ENCODE assay signal across 21 cellular contexts in the genomic region with DNA sequence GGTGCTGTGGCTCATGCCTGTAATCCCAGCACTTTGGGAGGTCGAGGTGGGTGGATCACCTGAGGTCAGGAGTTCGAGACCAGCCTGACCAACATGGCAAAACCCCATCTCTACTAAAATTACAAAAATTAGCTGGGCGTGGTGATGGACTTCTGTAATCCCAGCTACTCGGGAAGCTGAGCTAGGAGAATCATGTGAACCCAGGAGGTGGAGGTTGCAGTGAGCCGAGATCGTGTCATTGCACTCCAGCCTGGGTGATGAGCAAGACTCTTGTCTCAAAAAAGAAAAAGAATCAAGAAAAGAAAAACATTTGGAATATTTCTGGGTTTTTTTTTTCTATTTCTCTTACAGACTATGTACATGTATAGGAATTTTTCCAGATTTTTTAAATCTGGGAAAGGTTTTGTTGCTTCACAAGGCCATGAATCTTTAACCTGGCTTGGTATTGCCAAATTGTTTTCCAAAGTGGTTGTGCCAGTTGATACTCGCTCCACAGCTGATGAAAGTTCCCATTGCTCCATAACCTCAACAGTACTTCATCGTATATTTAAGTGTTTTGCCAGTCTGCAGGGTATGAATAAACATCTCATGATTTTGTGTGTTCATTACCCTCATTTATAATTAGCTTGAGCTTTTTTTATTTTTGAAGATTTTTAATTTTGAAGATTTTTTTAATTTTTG. TPM values are rescaled to one million over a fixed set of nuclear protein-coding genes. Genes with fewer than 3 reads are reported as not detected.
DNase-seq lines count a peak whose midpoint lies in the region; ATAC-seq, FAIRE-seq and TF ChIP-seq lines count a peak whose summit lies in the region.
"Had no signal": no experiment of that assay in that cellular context is flagged by ENCODE, and none has a peak within 500 bp of the region (broad histone marks: within the 10 kb centered on the region; RNA-seq: fewer than 3 reads in every experiment).

No MANE protein-coding gene starts in this region.

- DNase-seq in HepG2 (ENCODE audit: low spot score) (no peak), lung (ENCODE audit: low spot score) (no peak), NCI-H128 (lab: John Stamatoyannopoulos, UW; ENCODE audit: unreplicated experiment) (no peak), NOMO-1 treated with dmso at 0.1 percent for 144 hours (lab: John Stamatoyannopoulos, UW; ENCODE audit: unreplicated experiment) (no peak)
- DNase-seq: Caco-2, KBM-7, NCI-H1092 treated with DMSO at 0.1 percent for 48 hours, NCI-H1694 treated with DMSO at 0.1 percent for 48 hours, NCI-H446 treated with DMSO at 0.1 percent for 48 hours, NCI-H82, SHP77 had no signal

- ATAC-seq in HepG2, result no peak
- ATAC-seq in lung (ENCODE audit: insufficient read depth, low FRiP score), result peak; percentile 41
- no peak for ATAC-seq in GM19397 (IDR thresholded peaks at IDR 0.05; ENCODE audit: unreplicated experiment)
- no peak for ATAC-seq in GM18498 (IDR thresholded peaks at IDR 0.05; ENCODE audit: unreplicated experiment)
- ATAC-seq: GM12878, Panc1 had no signal

- TF ChIP-seq CTCF in liver (IDR thresholded peaks at IDR 0.05; ENCODE audit: low read depth, low read length, missing input control), result no peak
- TF ChIP-seq CTCF in HepG2 (CRISPR knock-in tag; IDR thresholded peaks at IDR 0.05), result no peak
- no peak for TF ChIP-seq CTCF in lung (IDR thresholded peaks at IDR 0.05; ENCODE audit: control extremely low read depth, extremely low read depth)

- H3K4me2 ChIP-seq in HepG2 (ENCODE audit: low read depth, low read length), result no peak overlapping the region

- H3K4me1 ChIP-seq in liver (ENCODE audit: control insufficient read depth in 4 of 4, insufficient read depth in 4 of 4, low read length in 3 of 4), result peaks cover 0 to 14% (median 2%) of the 10 kb centered on the region in 4 donors
- no peaks in the 10 kb centered on the region for H3K4me1 ChIP-seq in HepG2 (ENCODE audit: insufficient read depth, low read length)
- peaks cover 0 to 2% of the 10 kb centered on the region in 2 donors for H3K4me1 ChIP-seq in lung (ENCODE audit: control insufficient read depth in 2 of 2, insufficient read depth in 2 of 2, low read length in 2 of 2)
- H3K4me1 ChIP-seq: Caco-2 had no signal

- H3K9me3 ChIP-seq in liver (ENCODE audit: control insufficient read depth in 4 of 4, low read length in 3 of 4) (no peaks in the 10 kb centered on the region), HepG2 (ENCODE audit: low read length) (no peaks in the 10 kb centered on the region), lung (ENCODE audit: control insufficient read depth in 2 of 2, insufficient read depth in 1 of 2, low read length in 1 of 2) (no peaks in the 10 kb centered on the region)
- H3K9me3 ChIP-seq: Caco-2 had no signal

- POLR2A ChIA-PET in HepG2 (lab: Yijun Ruan, JAX), result no interaction called here

- 43% methylated on average over 8 of the region's 8 CpGs for WGBS in liver
- WGBS in HepG2 (ENCODE audit: low lambda C conversion rate), result 49% methylated on average over 8 of the region's 8 CpGs
- 68 to 79% methylated on average over 8 of the region's 8 CpGs for WGBS in lung, 2 donors

- peak in 1 of 2 donors; percentile 5 for TF ChIP-seq RAD21 in liver (IDR thresholded peaks at IDR 0.05)
- no peak for TF ChIP-seq RAD21 in HepG2 (CRISPR knock-in tag; IDR thresholded peaks at IDR 0.05)

- in situ Hi-C loops in HepG2 (cut with HindIII; ENCODE audit: extremely low pct_ligation_motif_present, low pct_unique_long_range_greater_than_20kb), result no loop called here

- CTCF ChIA-PET in HepG2 (lab: Yijun Ruan, JAX; ENCODE audit: low intra/inter-chr PET ratio, low total read pairs), result no interaction called here

- H3K9ac ChIP-seq in liver (ENCODE audit: low read depth in 1 of 2, low read length in 2 of 2) (no peak overlapping the region), HepG2 (ENCODE audit: insufficient read depth, low read depth, low read length) (no peak overlapping the region)

- no peak overlapping the region for H2AFZ ChIP-seq in HepG2 (ENCODE audit: low read length)

- no peaks in the 10 kb centered on the region for H3K79me2 ChIP-seq in HepG2 (ENCODE audit: insufficient read depth, low read length)

- H3K36me3 ChIP-seq in liver (ENCODE audit: control insufficient read depth in 4 of 4, insufficient read depth in 3 of 4, low read depth in 1 of 4, low read length in 3 of 4) (no peaks in the 10 kb centered on the region), HepG2 (replicated peaks in 1 of 2; ENCODE audit: control insufficient read depth in 1 of 2, insufficient read depth in 2 of 2, low read length in 2 of 2) (no peaks in the 10 kb centered on the region), lung (ENCODE audit: control insufficient read depth in 2 of 2, insufficient read depth in 2 of 2, low read length in 2 of 2) (no peaks in the 10 kb centered on the region)

- intact Hi-C loops in HepG2 (cut with micrococcal nuclease; ENCODE audit: unreplicated experiment), result no loop called here

- TF ChIP-seq POLR2A in HepG2 (IDR thresholded peaks at IDR 0.05; ENCODE audit: insufficient read depth in 1 of 2, low read depth in 2 of 2, low read length in 2 of 2), result no peak

- no peak for FAIRE-seq in HepG2 (lab: Jason Lieb, UNC)
- FAIRE-seq in colon (lab: Jason Lieb, UNC), result peak; percentile 10
- FAIRE-seq: A204.1, GM12878, GM19239, H1 had no signal

- TF ChIP-seq EP300 in HepG2 (IDR thresholded peaks at IDR 0.05; ENCODE audit: low read depth in 2 of 2, low read length in 2 of 2), result no peak
- no peak for TF ChIP-seq EP300 in HepG2 (CRISPR knock-in tag; IDR thresholded peaks at IDR 0.05; ENCODE audit: borderline replicate concordance)

- peak overlapping the region; percentile 46 to 61 for H3K27ac ChIP-seq in liver (ENCODE audit: low read depth in 1 of 2, low read length in 2 of 2)
- H3K27ac ChIP-seq in HepG2 (ENCODE audit: extremely low read length, insufficient read depth, low read length), result no peak overlapping the region
- no peak overlapping the region for H3K27ac ChIP-seq in lung (ENCODE audit: low read depth in 1 of 2, low read length in 1 of 2)
- H3K27ac ChIP-seq: HL-60 had no signal

- no peaks in the 10 kb centered on the region for H4K20me1 ChIP-seq in HepG2 (ENCODE audit: insufficient read depth, low read length)

- H3K27me3 ChIP-seq in liver (ENCODE audit: control insufficient read depth in 4 of 4, insufficient read depth in 4 of 4, low read length in 3 of 4), result no peaks in the 10 kb centered on the region
- no peaks in the 10 kb centered on the region for H3K27me3 ChIP-seq in HepG2 (ENCODE audit: control insufficient read depth in 1 of 2, insufficient read depth in 2 of 2, low read length in 2 of 2)
- no peaks in the 10 kb centered on the region for H3K27me3 ChIP-seq in lung (ENCODE audit: control insufficient read depth, insufficient read depth)

- BruUV-seq in HepG2 (replicated peaks; lab: Mats Ljungman, UMichigan), result no TSS peak

- H3K4me3 ChIP-seq in liver (ENCODE audit: low read depth in 1 of 3, low read length in 3 of 3) (no peak overlapping the region), HepG2 (replicated peaks in 1 of 3; ENCODE audit: insufficient read depth in 1 of 3, low read depth in 2 of 3, low read length in 3 of 3) (no peak overlapping the region), lung (no peak overlapping the region)
- H3K4me3 ChIP-seq: GM12878 had no signal

TF ChIP-seq in liver, 16 proteins besides CTCF, POLR2A, EP300 and RAD21 (continues in another document):
- no peak for TF ChIP-seq GABPA (IDR thresholded peaks at IDR 0.05 in 1 of 2, conservative IDR thresholded peaks at IDR 0.05 in 1 of 2)
- TF ChIP-seq YY1 (IDR thresholded peaks at IDR 0.05), result peak; percentile 47

TF ChIP-seq in HepG2, 621 proteins besides CTCF, POLR2A, EP300 and RAD21:
- TF ChIP-seq KAT8 (CRISPR knock-in tag; IDR thresholded peaks at IDR 0.05), result no peak
- TF ChIP-seq, protein P1, sequence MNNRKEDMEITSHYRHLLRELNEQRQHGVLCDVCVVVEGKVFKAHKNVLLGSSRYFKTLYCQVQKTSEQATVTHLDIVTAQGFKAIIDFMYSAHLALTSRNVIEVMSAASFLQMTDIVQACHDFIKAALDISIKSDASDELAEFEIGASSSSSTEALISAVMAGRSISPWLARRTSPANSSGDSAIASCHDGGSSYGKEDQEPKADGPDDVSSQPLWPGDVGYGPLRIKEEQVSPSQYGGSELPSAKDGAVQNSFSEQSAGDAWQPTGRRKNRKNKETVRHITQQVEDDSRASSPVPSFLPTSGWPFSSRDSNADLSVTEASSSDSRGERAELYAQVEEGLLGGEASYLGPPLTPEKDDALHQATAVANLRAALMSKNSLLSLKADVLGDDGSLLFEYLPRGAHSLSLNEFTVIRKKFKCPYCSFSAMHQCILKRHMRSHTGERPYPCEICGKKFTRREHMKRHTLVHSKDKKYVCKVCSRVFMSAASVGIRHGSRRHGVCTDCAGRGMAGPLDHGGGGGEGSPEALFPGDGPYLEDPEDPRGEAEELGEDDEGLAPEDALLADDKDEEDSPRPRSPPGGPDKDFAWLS (CRISPR knock-in tag; IDR thresholded peaks at IDR 0.05; ENCODE audit: borderline replicate concordance), result no peak
- TF ChIP-seq SMAD1 (CRISPR knock-in tag; IDR thresholded peaks at IDR 0.05; ENCODE audit: borderline replicate concordance, low read depth), result no peak
TF ChIP-seq in HepG2: peak in this region for 0.

RNA-seq across cellular contexts. Expression of a gene that starts 33.5 kb away (rescaled TPM):
- 10 to 100 TPM in 1 of 2 donors, 1 to 10 TPM in 1; 3.8 to 18.3 TPM for total RNA-seq in liver
- 1 to 10 TPM; 2.3 to 4.4 TPM for polyA plus RNA-seq in liver
- total RNA-seq in HepG2 (2016; rRNA removed; fragmentation: Illumina TruSeq; extraction: Trizol), result 1.2 and 2.2 TPM in 2 replicates
- 1.1 TPM in 2 replicates for total RNA-seq in HepG2 (2016; cell fraction: cytosol; rRNA removed; fragmentation: Illumina TruSeq; extraction: Trizol; ENCODE audit: low read depth)
- total RNA-seq in HepG2 (2016; cell fraction: insoluble cytoplasmic fraction; rRNA removed; fragmentation: Illumina TruSeq; extraction: Trizol), result 2.3 and 3.0 TPM in 2 replicates
- 1.4 TPM in 2 replicates for total RNA-seq in HepG2 (2016; cell fraction: membrane; rRNA removed; fragmentation: Illumina TruSeq; extraction: Trizol)
- 2.8 and 3.1 TPM in 2 replicates for total RNA-seq in HepG2 (2016; cell fraction: nucleus; rRNA removed; fragmentation: Illumina TruSeq; extraction: Trizol)
- 1.9 and 2.4 TPM in 2 replicates for polyA plus RNA-seq in HepG2 (2011; rRNA removed)
- polyA plus RNA-seq in HepG2 (2011; cell fraction: cytosol; rRNA removed), result 0.67 and 0.81 TPM in 2 replicates
- polyA plus RNA-seq in HepG2 (2011; cell fraction: nucleus; rRNA removed), result 9.2 and 10.0 TPM in 2 replicates
- 1.4 and 1.6 TPM in 2 replicates for polyA plus RNA-seq in HepG2 (2012)
- 0.18 and 0.36 TPM in 2 replicates for polyA plus RNA-seq in HepG2 (2016; cell fraction: cytosol; fragmentation: Illumina TruSeq; extraction: Trizol; ENCODE audit: low read depth)
- polyA plus RNA-seq in HepG2 (2016; cell fraction: insoluble cytoplasmic fraction; fragmentation: Illumina TruSeq; extraction: Trizol; ENCODE audit: low read depth), result 0.72 and 0.83 TPM in 2 replicates
- 0.69 and 0.73 TPM in 2 replicates for polyA plus RNA-seq in HepG2 (2016; cell fraction: membrane; fragmentation: Illumina TruSeq; extraction: Trizol; ENCODE audit: low read depth)
- 3.2 and 4.7 TPM in 2 replicates for polyA plus RNA-seq in HepG2 (2016; cell fraction: nucleus; fragmentation: Illumina TruSeq; extraction: Trizol; ENCODE audit: insufficient read depth, low read depth)
- polyA minus RNA-seq in HepG2 (2011; rRNA and poly(A)+ RNA removed; ENCODE audit: low replicate concordance), result 2.2 and 14.0 TPM in 2 replicates
- polyA minus RNA-seq in HepG2 (2011; cell fraction: cytosol; rRNA and poly(A)+ RNA removed), result 1.5 and 7.3 TPM in 2 replicates
- 9.5 and 10.7 TPM in 2 replicates for polyA minus RNA-seq in HepG2 (2011; cell fraction: nucleus; rRNA and poly(A)+ RNA removed)
- 10 to 100 TPM; 22.3 to 58.6 TPM for total RNA-seq in lung
- polyA plus RNA-seq in lung, result 1 to 10 TPM; 3.1 to 4.8 TPM

Comparison
In these comparisons a context has a peak if more than half of its experiments do, and no peak if none do; other contexts are left out.
1. H3K27ac ChIP-seq: peak in liver (2 of 2); none in HepG2 (single experiment) and lung (0 of 2).